Comparison of ENCODE assay signal across 1 cellular context in genomic region chr17:13967416-13967815, GRCh38.
TF ChIP-seq lines count a peak whose summit lies in the region.

No MANE protein-coding gene starts in this region.

TF ChIP-seq in GM23338, 12 proteins besides CTCF, POLR2A, EP300 and RAD21 (continued from another document):
- TF ChIP-seq REST (IDR thresholded peaks at IDR 0.05; ENCODE audit: unreplicated experiment) = no peak
- no peak for TF ChIP-seq ETS1 (IDR thresholded peaks at IDR 0.05)
- no peak for TF ChIP-seq STAT1 (IDR thresholded peaks at IDR 0.05; ENCODE audit: unreplicated experiment)
- no peak for TF ChIP-seq JUNB (IDR thresholded peaks at IDR 0.05; ENCODE audit: unreplicated experiment)
- no peak for TF ChIP-seq ZNF114 (CRISPR knock-in tag; IDR thresholded peaks at IDR 0.05)
